1 cellular context compared by ENCODE assay signal in the genomic region with DNA sequence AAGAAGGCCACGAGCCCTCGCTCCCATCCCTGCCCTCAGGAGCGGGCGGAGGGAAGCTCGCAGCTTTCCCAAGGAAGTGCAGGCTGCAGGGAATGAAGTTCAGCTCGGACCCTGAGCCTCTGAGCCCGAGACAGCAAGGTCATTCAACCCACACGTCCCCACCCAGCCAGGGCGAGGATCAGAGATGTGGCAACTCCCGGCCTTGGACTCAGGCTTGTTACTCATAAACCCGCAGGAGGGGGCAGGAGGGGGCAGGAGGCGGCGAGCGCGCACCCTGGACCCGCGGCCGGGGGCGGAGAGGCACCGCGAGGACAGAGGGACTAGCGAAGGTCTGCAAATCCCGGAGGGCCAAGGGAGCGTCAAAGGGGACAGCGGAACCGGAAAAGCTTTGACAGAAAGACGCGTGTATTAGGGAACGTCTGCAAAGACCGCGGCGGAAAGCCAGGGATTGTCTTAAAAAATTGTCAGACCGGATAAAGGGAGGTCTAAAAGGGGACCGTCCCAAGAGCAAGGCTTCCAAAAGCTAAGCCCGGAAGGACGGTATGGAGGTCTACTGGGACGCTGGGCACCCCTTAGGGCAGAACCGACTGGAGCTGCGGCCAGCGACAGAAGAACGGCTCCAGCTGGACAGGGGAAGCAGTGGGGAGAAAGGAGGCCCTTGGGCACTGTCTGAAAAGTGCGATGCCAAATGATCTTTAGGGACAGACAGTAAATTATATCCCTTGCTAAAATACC.
TF ChIP-seq lines count a peak whose summit lies in the region.

No MANE protein-coding gene starts in this region.

TF ChIP-seq in HepG2, 621 proteins besides CTCF, POLR2A, EP300 and RAD21 (continues in another document):
- TF ChIP-seq KLF6 (CRISPR knock-in tag; IDR thresholded peaks at IDR 0.05) (peak; percentile 99), KMT2B (CRISPR knock-in tag; IDR thresholded peaks at IDR 0.05) (peak; percentile 87), RCOR2 (CRISPR knock-in tag; IDR thresholded peaks at IDR 0.05) (peak; percentile 99), ZNF17 (CRISPR knock-in tag; IDR thresholded peaks at IDR 0.05) (0 out of 2 replicates have a peak, but pooled peaks have one; percentile 41), PAX8 (CRISPR knock-in tag; IDR thresholded peaks at IDR 0.05; ENCODE audit: borderline replicate concordance) (peak; percentile 97; the same call in 1 of the 2 replicates), ZNF260 (CRISPR knock-in tag; IDR thresholded peaks at IDR 0.05; ENCODE audit: borderline replicate concordance, low read depth) (0 out of 2 replicates have a peak, but pooled peaks have one; percentile 89), PHB2 (IDR thresholded peaks at IDR 0.05; ENCODE audit: partially characterized antibody) (no peak), ZNF75D (CRISPR knock-in tag; IDR thresholded peaks at IDR 0.05; ENCODE audit: borderline replicate concordance) (no peak; the same call in 1 of the 2 replicates), NCOA1 (CRISPR knock-in tag; IDR thresholded peaks at IDR 0.05) (peak; percentile 99), PRMT3 (CRISPR knock-in tag; IDR thresholded peaks at IDR 0.05; ENCODE audit: borderline replicate concordance, low read depth) (no peak), SALL1 (CRISPR knock-in tag; IDR thresholded peaks at IDR 0.05) (peak; percentile 100), AGO1 (IDR thresholded peaks at IDR 0.05; ENCODE audit: low read depth, low read length, poor library complexity, severe bottlenecking) (peak; percentile 85), PHF5A (CRISPR knock-in tag; IDR thresholded peaks at IDR 0.05; ENCODE audit: low read depth, unreplicated experiment) (peak; percentile 98), ZNF644 (CRISPR knock-in tag; IDR thresholded peaks at IDR 0.05; ENCODE audit: low read depth) (peak; percentile 94), PAF1 (CRISPR knock-in tag; IDR thresholded peaks at IDR 0.05) (no peak; the same call in none of the 2 replicates), ZMAT3 (CRISPR knock-in tag; conservative IDR thresholded peaks at IDR 0.05) (peak; percentile 99), TCF7 (IDR thresholded peaks at IDR 0.05; ENCODE audit: low read depth) (peak; percentile 57; the same call in 1 of the 2 replicates), ZNF766 (CRISPR knock-in tag; IDR thresholded peaks at IDR 0.05; ENCODE audit: borderline replicate concordance) (peak; percentile 85; the same call in 1 of the 2 replicates), ZNF703 (CRISPR knock-in tag; IDR thresholded peaks at IDR 0.05; ENCODE audit: borderline replicate concordance) (no peak), GMEB1 (CRISPR knock-in tag; IDR thresholded peaks at IDR 0.05; ENCODE audit: borderline replicate concordance) (peak; percentile 77), ZNF251 (CRISPR knock-in tag; IDR thresholded peaks at IDR 0.05) (0 out of 2 replicates have a peak, but pooled peaks have one; percentile 72), ZNF329 (CRISPR knock-in tag; IDR thresholded peaks at IDR 0.05; ENCODE audit: low read depth) (peak; percentile 83; the same call in 1 of the 2 replicates), ZNF782 (CRISPR knock-in tag; IDR thresholded peaks at IDR 0.05; ENCODE audit: borderline replicate concordance) (no peak; the same call in none of the 2 replicates), ZFP36 (IDR thresholded peaks at IDR 0.05; ENCODE audit: borderline replicate concordance, low read depth, low read length, partially characterized antibody) (no peak), SP4 (CRISPR knock-in tag; IDR thresholded peaks at IDR 0.05) (no peak), WIZ (CRISPR knock-in tag; IDR thresholded peaks at IDR 0.05) (no peak; the same call in none of the 2 replicates), ZNF34 (CRISPR knock-in tag; IDR thresholded peaks at IDR 0.05; ENCODE audit: borderline replicate concordance) (peak; percentile 99), CHD2 (IDR thresholded peaks at IDR 0.05; ENCODE audit: low read depth, low read length) (peak; percentile 84), KAT7 (CRISPR knock-in tag; IDR thresholded peaks at IDR 0.05; ENCODE audit: borderline replicate concordance) (peak; percentile 100), ZNF720 (CRISPR knock-in tag; IDR thresholded peaks at IDR 0.05) (0 out of 2 replicates have a peak, but pooled peaks have one; percentile 90), ZNF780A (CRISPR knock-in tag; IDR thresholded peaks at IDR 0.05) (no peak), TMF1 (CRISPR knock-in tag; IDR thresholded peaks at IDR 0.05; ENCODE audit: low read depth) (peak; percentile 88; the same call in 1 of the 2 replicates), ZNF607 (CRISPR knock-in tag; IDR thresholded peaks at IDR 0.05; ENCODE audit: borderline replicate concordance) (peak; percentile 91)
- TF ChIP-seq, protein P1, sequence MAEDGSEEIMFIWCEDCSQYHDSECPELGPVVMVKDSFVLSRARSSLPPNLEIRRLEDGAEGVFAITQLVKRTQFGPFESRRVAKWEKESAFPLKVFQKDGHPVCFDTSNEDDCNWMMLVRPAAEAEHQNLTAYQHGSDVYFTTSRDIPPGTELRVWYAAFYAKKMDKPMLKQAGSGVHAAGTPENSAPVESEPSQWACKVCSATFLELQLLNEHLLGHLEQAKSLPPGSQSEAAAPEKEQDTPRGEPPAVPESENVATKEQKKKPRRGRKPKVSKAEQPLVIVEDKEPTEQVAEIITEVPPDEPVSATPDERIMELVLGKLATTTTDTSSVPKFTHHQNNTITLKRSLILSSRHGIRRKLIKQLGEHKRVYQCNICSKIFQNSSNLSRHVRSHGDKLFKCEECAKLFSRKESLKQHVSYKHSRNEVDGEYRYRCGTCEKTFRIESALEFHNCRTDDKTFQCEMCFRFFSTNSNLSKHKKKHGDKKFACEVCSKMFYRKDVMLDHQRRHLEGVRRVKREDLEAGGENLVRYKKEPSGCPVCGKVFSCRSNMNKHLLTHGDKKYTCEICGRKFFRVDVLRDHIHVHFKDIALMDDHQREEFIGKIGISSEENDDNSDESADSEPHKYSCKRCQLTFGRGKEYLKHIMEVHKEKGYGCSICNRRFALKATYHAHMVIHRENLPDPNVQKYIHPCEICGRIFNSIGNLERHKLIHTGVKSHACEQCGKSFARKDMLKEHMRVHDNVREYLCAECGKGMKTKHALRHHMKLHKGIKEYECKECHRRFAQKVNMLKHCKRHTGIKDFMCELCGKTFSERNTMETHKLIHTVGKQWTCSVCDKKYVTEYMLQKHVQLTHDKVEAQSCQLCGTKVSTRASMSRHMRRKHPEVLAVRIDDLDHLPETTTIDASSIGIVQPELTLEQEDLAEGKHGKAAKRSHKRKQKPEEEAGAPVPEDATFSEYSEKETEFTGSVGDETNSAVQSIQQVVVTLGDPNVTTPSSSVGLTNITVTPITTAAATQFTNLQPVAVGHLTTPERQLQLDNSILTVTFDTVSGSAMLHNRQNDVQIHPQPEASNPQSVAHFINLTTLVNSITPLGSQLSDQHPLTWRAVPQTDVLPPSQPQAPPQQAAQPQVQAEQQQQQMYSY (CRISPR knock-in tag; IDR thresholded peaks at IDR 0.05) = peak; percentile 91
- TF ChIP-seq, protein P2, sequence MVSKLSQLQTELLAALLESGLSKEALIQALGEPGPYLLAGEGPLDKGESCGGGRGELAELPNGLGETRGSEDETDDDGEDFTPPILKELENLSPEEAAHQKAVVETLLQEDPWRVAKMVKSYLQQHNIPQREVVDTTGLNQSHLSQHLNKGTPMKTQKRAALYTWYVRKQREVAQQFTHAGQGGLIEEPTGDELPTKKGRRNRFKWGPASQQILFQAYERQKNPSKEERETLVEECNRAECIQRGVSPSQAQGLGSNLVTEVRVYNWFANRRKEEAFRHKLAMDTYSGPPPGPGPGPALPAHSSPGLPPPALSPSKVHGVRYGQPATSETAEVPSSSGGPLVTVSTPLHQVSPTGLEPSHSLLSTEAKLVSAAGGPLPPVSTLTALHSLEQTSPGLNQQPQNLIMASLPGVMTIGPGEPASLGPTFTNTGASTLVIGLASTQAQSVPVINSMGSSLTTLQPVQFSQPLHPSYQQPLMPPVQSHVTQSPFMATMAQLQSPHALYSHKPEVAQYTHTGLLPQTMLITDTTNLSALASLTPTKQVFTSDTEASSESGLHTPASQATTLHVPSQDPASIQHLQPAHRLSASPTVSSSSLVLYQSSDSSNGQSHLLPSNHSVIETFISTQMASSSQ (IDR thresholded peaks at IDR 0.05; ENCODE audit: low read depth) = peak; percentile 98
- TF ChIP-seq, protein P2 (CRISPR knock-in tag; IDR thresholded peaks at IDR 0.05; ENCODE audit: borderline replicate concordance) = peak; percentile 100
- TF ChIP-seq, protein P3, sequence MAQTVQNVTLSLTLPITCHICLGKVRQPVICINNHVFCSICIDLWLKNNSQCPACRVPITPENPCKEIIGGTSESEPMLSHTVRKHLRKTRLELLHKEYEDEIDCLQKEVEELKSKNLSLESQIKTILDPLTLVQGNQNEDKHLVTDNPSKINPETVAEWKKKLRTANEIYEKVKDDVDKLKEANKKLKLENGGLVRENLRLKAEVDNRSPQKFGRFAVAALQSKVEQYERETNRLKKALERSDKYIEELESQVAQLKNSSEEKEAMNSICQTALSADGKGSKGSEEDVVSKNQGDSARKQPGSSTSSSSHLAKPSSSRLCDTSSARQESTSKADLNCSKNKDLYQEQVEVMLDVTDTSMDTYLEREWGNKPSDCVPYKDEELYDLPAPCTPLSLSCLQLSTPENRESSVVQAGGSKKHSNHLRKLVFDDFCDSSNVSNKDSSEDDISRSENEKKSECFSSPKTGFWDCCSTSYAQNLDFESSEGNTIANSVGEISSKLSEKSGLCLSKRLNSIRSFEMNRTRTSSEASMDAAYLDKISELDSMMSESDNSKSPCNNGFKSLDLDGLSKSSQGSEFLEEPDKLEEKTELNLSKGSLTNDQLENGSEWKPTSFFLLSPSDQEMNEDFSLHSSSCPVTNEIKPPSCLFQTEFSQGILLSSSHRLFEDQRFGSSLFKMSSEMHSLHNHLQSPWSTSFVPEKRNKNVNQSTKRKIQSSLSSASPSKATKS (CRISPR knock-in tag; IDR thresholded peaks at IDR 0.05) = no peak; the same call in 1 of the 2 replicates
- TF ChIP-seq, protein P4, sequence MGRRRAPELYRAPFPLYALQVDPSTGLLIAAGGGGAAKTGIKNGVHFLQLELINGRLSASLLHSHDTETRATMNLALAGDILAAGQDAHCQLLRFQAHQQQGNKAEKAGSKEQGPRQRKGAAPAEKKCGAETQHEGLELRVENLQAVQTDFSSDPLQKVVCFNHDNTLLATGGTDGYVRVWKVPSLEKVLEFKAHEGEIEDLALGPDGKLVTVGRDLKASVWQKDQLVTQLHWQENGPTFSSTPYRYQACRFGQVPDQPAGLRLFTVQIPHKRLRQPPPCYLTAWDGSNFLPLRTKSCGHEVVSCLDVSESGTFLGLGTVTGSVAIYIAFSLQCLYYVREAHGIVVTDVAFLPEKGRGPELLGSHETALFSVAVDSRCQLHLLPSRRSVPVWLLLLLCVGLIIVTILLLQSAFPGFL (CRISPR knock-in tag; IDR thresholded peaks at IDR 0.05) = no peak
- TF ChIP-seq, protein P5, sequence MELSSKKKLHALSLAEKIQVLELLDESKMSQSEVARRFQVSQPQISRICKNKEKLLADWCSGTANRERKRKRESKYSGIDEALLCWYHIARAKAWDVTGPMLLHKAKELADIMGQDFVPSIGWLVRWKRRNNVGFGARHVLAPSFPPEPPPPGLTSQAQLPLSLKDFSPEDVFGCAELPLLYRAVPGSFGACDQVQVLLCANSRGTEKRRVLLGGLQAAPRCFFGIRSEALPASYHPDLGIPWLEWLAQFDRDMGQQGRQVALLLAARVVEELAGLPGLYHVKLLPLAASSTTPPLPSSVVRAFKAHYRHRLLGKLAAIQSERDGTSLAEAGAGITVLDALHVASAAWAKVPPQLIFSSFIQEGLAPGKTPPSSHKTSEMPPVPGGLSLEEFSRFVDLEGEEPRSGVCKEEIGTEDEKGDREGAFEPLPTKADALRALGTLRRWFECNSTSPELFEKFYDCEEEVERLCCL (CRISPR knock-in tag; IDR thresholded peaks at IDR 0.05; ENCODE audit: borderline replicate concordance) = peak; percentile 93; the same call in 1 of the 2 replicates
- TF ChIP-seq, protein P6, sequence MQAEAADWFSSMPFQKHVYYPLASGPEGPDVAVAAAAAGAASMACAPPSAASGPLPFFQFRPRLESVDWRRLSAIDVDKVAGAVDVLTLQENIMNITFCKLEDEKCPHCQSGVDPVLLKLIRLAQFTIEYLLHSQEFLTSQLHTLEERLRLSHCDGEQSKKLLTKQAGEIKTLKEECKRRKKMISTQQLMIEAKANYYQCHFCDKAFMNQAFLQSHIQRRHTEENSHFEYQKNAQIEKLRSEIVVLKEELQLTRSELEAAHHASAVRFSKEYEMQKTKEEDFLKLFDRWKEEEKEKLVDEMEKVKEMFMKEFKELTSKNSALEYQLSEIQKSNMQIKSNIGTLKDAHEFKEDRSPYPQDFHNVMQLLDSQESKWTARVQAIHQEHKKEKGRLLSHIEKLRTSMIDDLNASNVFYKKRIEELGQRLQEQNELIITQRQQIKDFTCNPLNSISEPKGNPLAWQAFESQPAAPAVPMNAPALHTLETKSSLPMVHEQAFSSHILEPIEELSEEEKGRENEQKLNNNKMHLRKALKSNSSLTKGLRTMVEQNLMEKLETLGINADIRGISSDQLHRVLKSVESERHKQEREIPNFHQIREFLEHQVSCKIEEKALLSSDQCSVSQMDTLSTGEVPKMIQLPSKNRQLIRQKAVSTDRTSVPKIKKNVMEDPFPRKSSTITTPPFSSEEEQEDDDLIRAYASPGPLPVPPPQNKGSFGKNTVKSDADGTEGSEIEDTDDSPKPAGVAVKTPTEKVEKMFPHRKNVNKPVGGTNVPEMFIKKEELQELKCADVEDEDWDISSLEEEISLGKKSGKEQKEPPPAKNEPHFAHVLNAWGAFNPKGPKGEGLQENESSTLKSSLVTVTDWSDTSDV (CRISPR knock-in tag; IDR thresholded peaks at IDR 0.05) = peak; percentile 82; the same call in 1 of the 2 replicates
